ENCODE assay signal across 8 cellular contexts in genomic region chr22:21013742-21014201, GRCh38. TPM values are rescaled to one million over a fixed set of nuclear protein-coding genes. Genes with fewer than 3 reads are reported as not detected.
A peak's percentile ranks its signal among the peaks of the same experiment; 100 is the strongest.
DNase-seq lines count a peak whose midpoint lies in the region; ATAC-seq, FAIRE-seq and TF ChIP-seq lines count a peak whose summit lies in the region.

No MANE protein-coding gene starts in this region.

- no peak for FAIRE-seq in frontal cortex (lab: Jason Lieb, UNC)

- ATAC-seq in HG02884 (IDR thresholded peaks at IDR 0.05; ENCODE audit: unreplicated experiment): no peak

- in situ Hi-C loops in astrocyte of the spinal cord (cut with HindIII; ENCODE audit: low sequenced_read_pairs): no loop called here

- no peaks in the 10 kb centered on the region for H3K9me3 ChIP-seq in mononuclear cell (ENCODE audit: low read depth, low read length)

- H3K27ac Mint-ChIP-seq in HFFc6: peak overlapping the region; percentile 95

- no peaks in the 10 kb centered on the region for H3K36me3 Mint-ChIP-seq in HFFc6 (ENCODE audit: low read depth)

- H3K4me3 Mint-ChIP-seq in HFFc6: peak overlapping the region; percentile 92

- no peaks in the 10 kb centered on the region for H3K9me3 Mint-ChIP-seq in HFFc6

- H3K27me3 Mint-ChIP-seq in HFFc6 (ENCODE audit: insufficient read depth): no peaks in the 10 kb centered on the region; the same call in 1 of the 2 replicates

- H3K4me1 ChIP-seq in mononuclear cell (ENCODE audit: insufficient read depth, low read length): peaks cover 24% of the 10 kb centered on the region

- DNase-seq in AG10803 (ENCODE audit: low read depth): no peak
- no peak for DNase-seq in HFFc6
- no peak for DNase-seq in astrocyte of the spinal cord (ENCODE audit: low read depth, low spot score)
- no peak for DNase-seq in NCI-H128 (lab: John Stamatoyannopoulos, UW; ENCODE audit: unreplicated experiment)
- DNase-seq in frontal cortex (ENCODE audit: low spot score in 2 of 2): no peak
- no peak for DNase-seq in NCI-H2196 treated with DMSO at 0.1 percent for 48 hours (lab: John Stamatoyannopoulos, UW; ENCODE audit: unreplicated experiment)

- no peaks in the 10 kb centered on the region for H3K27me3 ChIP-seq in mononuclear cell (ENCODE audit: insufficient read depth, low read length)

- H3K4me3 ChIP-seq in AG10803 (ENCODE audit: low read length) (peak overlapping the region; percentile 69), astrocyte of the spinal cord (ENCODE audit: low read depth, low read length) (peak overlapping the region; percentile 55), mononuclear cell (ENCODE audit: low read length) (peak overlapping the region; percentile 24)

- H3K4me1 Mint-ChIP-seq in HFFc6 (ENCODE audit: low read depth): peaks cover 28% of the 10 kb centered on the region

- TF ChIP-seq CTCF in AG10803 (conservative IDR thresholded peaks at IDR 0.05; ENCODE audit: low read length) (no peak), HFFc6 (IDR thresholded peaks at IDR 0.05) (no peak), astrocyte of the spinal cord (IDR thresholded peaks at IDR 0.05; ENCODE audit: low read depth, low read length) (no peak)

RNA-seq across cellular contexts. Expression of gene P2RX6, which starts 1.2 kb away (rescaled TPM):
- total RNA-seq in HFFc6 (2021; fragmentation: NEBNext Ultra II Directional; extraction: Animal tissue kit (Norgen Biotek cat#: 25700)): 1 to 10 TPM; 1.6 to 4.0 (median 1.9) TPM
- total RNA-seq in mononuclear cell (0.21 TPM), frontal cortex (0.41 TPM)

RNA-seq across cellular contexts. Expression of gene THAP7, which starts 11.9 kb away (rescaled TPM):
- total RNA-seq in HFFc6 (2021; fragmentation: NEBNext Ultra II Directional; extraction: Animal tissue kit (Norgen Biotek cat#: 25700)): 10 to 100 TPM; 17.8 to 23.1 (median 21.1) TPM
- total RNA-seq in mononuclear cell (58.2 TPM), frontal cortex (22.0 TPM)

RNA-seq across cellular contexts. Expression of gene SLC7A4, which starts 18.6 kb away (rescaled TPM):
- total RNA-seq in HFFc6 (2021; fragmentation: NEBNext Ultra II Directional; extraction: Animal tissue kit (Norgen Biotek cat#: 25700)): under 1 TPM in 1 of 6 experiments, not detected in 5; 0.07 TPM
- total RNA-seq in mononuclear cell: not detected
- 2.0 TPM for total RNA-seq in frontal cortex

RNA-seq across cellular contexts. Expression of gene LZTR1, which starts 31.7 kb away (rescaled TPM):
- total RNA-seq in HFFc6 (2021; fragmentation: NEBNext Ultra II Directional; extraction: Animal tissue kit (Norgen Biotek cat#: 25700)): 10 to 100 TPM; 50.6 to 64.0 (median 57.2) TPM
- 24.8 TPM for total RNA-seq in mononuclear cell
- total RNA-seq in frontal cortex: 37.5 TPM

RNA-seq across cellular contexts. Expression of gene LRRC74B, which starts 32.0 kb away (rescaled TPM):
- not detected for total RNA-seq in HFFc6 (2021; fragmentation: NEBNext Ultra II Directional; extraction: Animal tissue kit (Norgen Biotek cat#: 25700))
- total RNA-seq in mononuclear cell (not detected), frontal cortex (under 0.01 TPM)
